ENCODE assay signal across 26 cellular contexts in genomic region chr1:203104789-203105188, GRCh38. TPM values are rescaled to one million over a fixed set of nuclear protein-coding genes. Genes with fewer than 3 reads are reported as not detected.
"Had no signal": no experiment of that assay in that cellular context is flagged by ENCODE, and none has a peak within 500 bp of the region (broad histone marks: within the 10 kb centered on the region; RNA-seq: fewer than 3 reads in every experiment).

No MANE protein-coding gene starts in this region.

- H3K4me1 ChIP-seq: Peyer's patch had no signal

- H3K9me3 ChIP-seq: Peyer's patch had no signal

- ATAC-seq: activated naive CD4-positive, alpha-beta T cell treated with anti-CD3 and anti-CD28 coated beads, Interleukin-2, amount 50 U/mL, for 72 hours; activated T-cell treated with anti-CD3 and anti-CD28 coated beads, Interleukin-2, amount 50 U/mL, for 4 hours; T-cell had no signal

- H3K36me3 ChIP-seq: cardiac muscle cell, Peyer's patch had no signal

- FAIRE-seq: astrocyte had no signal

- H3K27ac ChIP-seq: cardiac muscle cell, Peyer's patch, RWPE1, VCaP had no signal

- H3K4me3 ChIP-seq: cardiac muscle cell, Peyer's patch had no signal

- DNase-seq: activated CD4-positive, alpha-beta memory T cell treated with anti-CD3 and anti-CD28 coated beads for 36 hours; activated CD4-positive, alpha-beta T cell treated with anti-CD3 and anti-CD28 coated beads, Interleukin-2, amount 10 ng/mL, durations not matched to agents 7 days and 5 days; activated CD4-positive, CD25-positive, alpha-beta regulatory T cell; activated CD8-positive, alpha-beta memory T cell treated with anti-CD3 and anti-CD28 coated beads for 24 hours; activated effector memory CD4-positive, alpha-beta T cell treated with anti-CD3 and anti-CD28 coated beads, Interleukin-2, amount 50 U/mL, for 16 hours; activated naive CD4-positive, alpha-beta T cell treated with Interleukin-2 at 50 U/mL for 16 hours; activated T-cell treated with anti-CD3 and anti-CD28 coated beads, Interleukin-2, amount 50 U/mL, for 4 hours; amygdala; KG1; NCI-H1105 treated with DMSO at 0.1 percent for 48 hours; NCI-H146; NCI-H187 treated with DMSO at 0.1 percent for 48 hours; NCI-H2081 treated with DMSO at 0.1 percent for 48 hours; NCI-H446; NCI-H524; OCI-M1; Peyer's patch; SHP77; T-cell; T-helper 2 cell had no signal

- H3K27me3 ChIP-seq: Peyer's patch had no signal

RNA-seq across cellular contexts. Expression of gene MYOG, which starts 19.0 kb away (rescaled TPM):
- total RNA-seq: activated CD4-positive, alpha-beta memory T cell treated with anti-CD3 and anti-CD28 coated beads for 36 hours; activated CD4-positive, alpha-beta T cell treated with anti-CD3 and anti-CD28 coated beads, Interleukin-2, amount 10 ng/mL, durations not matched to agents 7 days and 5 days; activated naive CD4-positive, alpha-beta T cell treated with anti-CD3 and anti-CD28 coated beads, Interleukin-2, amount 50 U/mL, for 72 hours; activated T-cell treated with anti-CD3 and anti-CD28 coated beads, Interleukin-2, amount 50 U/mL, for 4 hours; astrocyte; M059J; Peyer's patch; T-cell had no signal
- polyA plus RNA-seq: cardiac muscle cell had no signal

RNA-seq across cellular contexts. Expression of gene ADORA1, which starts 22.7 kb away (rescaled TPM):
- total RNA-seq: activated CD4-positive, alpha-beta memory T cell treated with anti-CD3 and anti-CD28 coated beads for 36 hours; activated CD4-positive, alpha-beta T cell treated with anti-CD3 and anti-CD28 coated beads, Interleukin-2, amount 10 ng/mL, durations not matched to agents 7 days and 5 days; activated naive CD4-positive, alpha-beta T cell treated with anti-CD3 and anti-CD28 coated beads, Interleukin-2, amount 50 U/mL, for 72 hours; T-cell had no signal
